Comparison of ENCODE assay signal across 8 cellular contexts in the genomic region with DNA sequence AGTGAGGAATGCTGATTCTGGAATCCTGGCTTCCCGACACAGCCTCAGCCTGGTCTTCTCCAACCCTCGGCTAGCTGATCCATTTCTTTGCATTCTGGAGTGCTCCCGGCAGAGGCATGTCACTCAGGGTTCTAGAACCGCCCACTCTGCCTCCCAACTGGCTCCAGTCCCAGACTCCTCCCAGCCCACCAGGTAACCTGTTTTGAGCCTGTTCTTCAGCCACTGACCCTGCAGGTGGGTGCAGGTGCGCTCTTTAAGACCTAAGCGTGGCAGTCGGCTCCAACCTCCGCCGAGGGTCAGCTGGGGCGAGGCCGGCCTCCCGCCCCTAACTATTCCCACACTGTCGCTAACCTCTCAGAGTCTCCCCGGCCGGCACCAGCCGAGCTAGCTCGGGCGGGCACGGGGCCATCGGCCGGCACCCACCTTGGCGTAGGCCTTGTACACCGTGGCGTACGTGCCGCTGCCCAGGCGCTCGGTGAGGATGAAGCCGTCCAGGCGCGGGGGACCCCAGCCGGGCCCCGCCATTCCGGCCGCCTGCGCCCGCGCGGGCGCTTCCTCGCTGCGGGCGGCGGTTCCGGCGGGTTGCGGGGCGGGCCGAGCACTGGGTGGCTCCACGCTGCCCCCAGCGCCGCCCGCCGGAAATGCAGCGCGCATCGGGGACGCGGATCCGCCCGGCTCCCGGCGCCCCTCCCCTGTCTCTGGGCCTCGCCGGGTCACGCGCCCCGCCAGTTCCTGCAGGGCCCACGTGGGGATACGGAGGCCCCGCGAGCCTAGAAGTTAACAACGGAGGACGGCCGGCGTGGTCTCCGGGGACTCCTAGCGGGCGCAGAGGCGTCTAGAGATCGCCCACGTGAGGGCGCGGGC. TPM values are rescaled to one million over a fixed set of nuclear protein-coding genes. Genes with fewer than 3 reads are reported as not detected.
DNase-seq lines count a peak whose midpoint lies in the region; ATAC-seq, FAIRE-seq and TF ChIP-seq lines count a peak whose summit lies in the region.

A gene with protein sequence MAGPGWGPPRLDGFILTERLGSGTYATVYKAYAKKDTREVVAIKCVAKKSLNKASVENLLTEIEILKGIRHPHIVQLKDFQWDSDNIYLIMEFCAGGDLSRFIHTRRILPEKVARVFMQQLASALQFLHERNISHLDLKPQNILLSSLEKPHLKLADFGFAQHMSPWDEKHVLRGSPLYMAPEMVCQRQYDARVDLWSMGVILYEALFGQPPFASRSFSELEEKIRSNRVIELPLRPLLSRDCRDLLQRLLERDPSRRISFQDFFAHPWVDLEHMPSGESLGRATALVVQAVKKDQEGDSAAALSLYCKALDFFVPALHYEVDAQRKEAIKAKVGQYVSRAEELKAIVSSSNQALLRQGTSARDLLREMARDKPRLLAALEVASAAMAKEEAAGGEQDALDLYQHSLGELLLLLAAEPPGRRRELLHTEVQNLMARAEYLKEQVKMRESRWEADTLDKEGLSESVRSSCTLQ (minus strand): TSS at position 576 of the 864 bp plus-strand sequence. CDS start 51 bp downstream, at position 525.

- H3K27me3 ChIP-seq in adrenal gland (no peaks in the 10 kb centered on the region), heart left ventricle (no peaks in the 10 kb centered on the region)

- H3K27me3 Mint-ChIP-seq in type B pancreatic cell = no peaks in the 10 kb centered on the region

- intact Hi-C loops in adrenal gland (cut with DNase I) = loop anchor here in 1 of 2 donors (10.0 kb wide), 1 partner anchor 52 kb away; a partner anchor contains a TSS
- intact Hi-C loops in heart left ventricle (cut with DNase I) = loop anchor here in 7 of 10 donors (1.0 to 10.0 kb wide), 9 partner anchors 52 to 226 kb away; a partner anchor contains a TSS
- intact Hi-C loops in posterior cingulate gyrus (cut with DNase I) = loop anchor here (2.0 to 5.0 kb wide), 3 partner anchors 30 to 64 kb away; a partner anchor contains a TSS

- FAIRE-seq in GM12891 (lab: Jason Lieb, UNC) = peak; percentile 90

- H3K4me1 Mint-ChIP-seq in type B pancreatic cell (ENCODE audit: unreplicated experiment) = peaks cover 21% of the 10 kb centered on the region

- WGBS in adrenal gland, 4 donors = 0 to 1% (median 0%) methylated on average over 2 to 84 of the region's 84 CpGs
- WGBS in heart left ventricle, 4 donors = 0 to 1% (median 0%) methylated on average over 26 to 84 of the region's 84 CpGs

- no peaks in the 10 kb centered on the region for H3K9me3 Mint-ChIP-seq in type B pancreatic cell

- H3K4me1 ChIP-seq in adrenal gland (replicated peaks in 1 of 2) (peaks cover 21 to 32% of the 10 kb centered on the region in 2 donors), heart left ventricle (peaks cover 0 to 38% (median 21%) of the 10 kb centered on the region in 12 donors)

- peak; percentile 75 for ATAC-seq in HG02870 (IDR thresholded peaks at IDR 0.05; ENCODE audit: unreplicated experiment)
- peak; percentile 62 to 93 (median 91) for ATAC-seq in heart left ventricle

- H3K36me3 ChIP-seq in adrenal gland (replicated peaks in 1 of 2) (peaks cover 0 to 28% of the 10 kb centered on the region in 2 donors), heart left ventricle (peaks cover 0 to 56% (median 43%) of the 10 kb centered on the region in 9 donors)

- peaks cover 9% of the 10 kb centered on the region for H3K36me3 Mint-ChIP-seq in type B pancreatic cell

- H3K4me3 ChIP-seq in adrenal gland (peak within 1 kb of the TSS; percentile 29 to 80 (median 46)), heart left ventricle (peak within 1 kb of the TSS; percentile 70 to 99 (median 94))

- peak; percentile 15 to 94 (median 69) for TF ChIP-seq CTCF in adrenal gland (IDR thresholded peaks at IDR 0.05)
- peak; percentile 56 to 96 (median 75) for TF ChIP-seq CTCF in heart left ventricle (IDR thresholded peaks at IDR 0.05)
- TF ChIP-seq CTCF in type B pancreatic cell (conservative IDR thresholded peaks at IDR 0.05) = peak; percentile 82

- peak; percentile 33; the same call in 1 of the 2 replicates for TF ChIP-seq POLR2A in GM12891 (IDR thresholded peaks at IDR 0.05; ENCODE audit: low read depth, low read length)
- peak; percentile 45 to 57 for TF ChIP-seq POLR2A in adrenal gland (IDR thresholded peaks at IDR 0.05)
- TF ChIP-seq POLR2A in heart left ventricle (IDR thresholded peaks at IDR 0.05) = peak in 1 of 2 donors; percentile 86

- H3K27ac ChIP-seq in adrenal gland (peak within 1 kb of the TSS; percentile 81 to 96 (median 87)), heart left ventricle (peak within 1 kb of the TSS; percentile 81 to 93 (median 90))

- DNase-seq in GM12891 (ENCODE audit: insufficient read length, low spot score) (peak; percentile 99), NCI-H146 (lab: John Stamatoyannopoulos, UW) (peak; percentile 93), T-helper 1 cell (peak; percentile 87 to 94 (median 89)), adrenal gland (peak; percentile 92 to 96 (median 93)), heart left ventricle (peak; percentile 92 to 95 (median 92)), posterior cingulate gyrus (peak; percentile 86 to 99 (median 92)), type B pancreatic cell (ENCODE audit: extremely low spot score, unreplicated experiment) (peak; percentile 95)

- H3K9me3 ChIP-seq in adrenal gland (replicated peaks in 1 of 3) (no peaks in the 10 kb centered on the region), heart left ventricle (no peaks in the 10 kb centered on the region)

- H3K27ac Mint-ChIP-seq in type B pancreatic cell = peak within 1 kb of the TSS; percentile 92

- peak within 1 kb of the TSS; percentile 95 for H3K4me3 Mint-ChIP-seq in type B pancreatic cell

TF ChIP-seq in GM12891, 5 proteins besides CTCF, POLR2A, EP300 and RAD21:
- TF ChIP-seq PAX5 (IDR thresholded peaks at IDR 0.05; ENCODE audit: insufficient read depth, low read length, severe bottlenecking) = peak; percentile 38
- no peak for TF ChIP-seq POU2F2 (IDR thresholded peaks at IDR 0.05; ENCODE audit: low read depth, low read length)
- 0 out of 2 replicates have a peak, but pooled peaks have one; percentile 43 for TF ChIP-seq POLR2AphosphoS5 (IDR thresholded peaks at IDR 0.05; ENCODE audit: low read depth, low read length)

RNA-seq across cellular contexts. Expression of the gene that starts here (rescaled TPM):
- polyA plus RNA-seq in GM12891 (2012; ENCODE audit: low read depth, missing spikeins) = 16.3 TPM
- total RNA-seq in adrenal gland (10 to 100 TPM; 30.1 to 83.6 (median 52.5) TPM), heart left ventricle (10 to 100 TPM; 22.6 to 39.3 (median 29.5) TPM), type B pancreatic cell (ENCODE audit: low replicate concordance) (44.9 and 46.4 TPM in 2 replicates)
- polyA plus RNA-seq in adrenal gland (100 to 1,000 TPM in 2 of 3 donors, 10 to 100 TPM in 1; 21.7 to 126 (median 124) TPM), heart left ventricle (10 to 100 TPM; 28.0 to 29.3 TPM)

Comparison
In these comparisons a context has a peak if more than half of its experiments do, and no peak if none do; other contexts are left out.
1. Peak in every context shown above with its lines: DNase-seq, ATAC-seq, H3K4me3 ChIP-seq and H3K27ac ChIP-seq.